Comparison of ENCODE assay signal across 10 cellular contexts in the genomic region with DNA sequence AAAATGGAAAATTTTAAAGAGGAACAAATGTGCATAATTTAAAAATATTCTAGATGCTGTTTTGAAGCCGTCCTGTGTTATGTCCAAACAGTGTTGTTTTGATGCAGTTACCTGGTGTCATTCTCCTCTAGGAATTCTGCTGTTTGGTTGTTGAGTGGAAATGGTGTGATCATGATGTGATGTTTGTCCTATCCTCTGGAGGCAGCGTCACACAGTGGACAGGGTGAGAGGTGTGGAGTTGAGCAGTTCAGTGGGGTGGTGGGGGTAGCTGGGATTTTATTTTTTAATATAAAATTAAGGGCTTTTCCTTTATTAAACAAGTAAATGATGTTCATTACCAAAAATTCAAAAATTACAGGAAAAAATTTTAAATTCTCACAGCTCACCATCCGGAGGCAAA. TPM values are rescaled to one million over a fixed set of nuclear protein-coding genes. Genes with fewer than 3 reads are reported as not detected.
A peak's percentile ranks its signal among the peaks of the same experiment; 100 is the strongest.
DNase-seq lines count a peak whose midpoint lies in the region; ATAC-seq and TF ChIP-seq lines count a peak whose summit lies in the region.
"Had no signal": no experiment of that assay in that cellular context is flagged by ENCODE, and none has a peak within 500 bp of the region (broad histone marks: within the 10 kb centered on the region; RNA-seq: fewer than 3 reads in every experiment).

No MANE protein-coding gene starts in this region.

- no peaks in the 10 kb centered on the region for H4K20me1 ChIP-seq in SK-N-SH (ENCODE audit: insufficient read depth)
- H4K20me1 ChIP-seq in OCI-LY7 (ENCODE audit: insufficient read depth, low read length): no peaks in the 10 kb centered on the region
- H4K20me1 ChIP-seq in fibroblast of lung (ENCODE audit: control insufficient read depth, extremely low read depth, insufficient read depth, low read length): no peaks in the 10 kb centered on the region

- TF ChIP-seq CTCF in SK-N-SH (IDR thresholded peaks at IDR 0.05) (peak; percentile 46), OCI-LY7 (conservative IDR thresholded peaks at IDR 0.05; ENCODE audit: low read length) (peak; percentile 37; the same call in 1 of the 2 replicates), fibroblast of lung (conservative IDR thresholded peaks at IDR 0.05 in 1 of 2, IDR thresholded peaks at IDR 0.05 in 1 of 2; ENCODE audit: low read depth in 1 of 2, low read length in 2 of 2) (peak in 1 of 2 donors; percentile 30), upper lobe of right lung (IDR thresholded peaks at IDR 0.05) (no peak)

- CTCF ChIA-PET in SK-N-SH (lab: Yijun Ruan, JAX) (interaction anchor here (1.0 to 1.5 kb wide), 4 partner anchors 26 to 620 kb away, joined by 3 to 4 read pairs (median 4); no protein-coding TSS in a partner anchor), OCI-LY7 (lab: Charles Lee; ENCODE audit: unreplicated experiment) (no interaction called here)

- H3K9me3 ChIP-seq in SK-N-SH (no peaks in the 10 kb centered on the region), OCI-LY7 (ENCODE audit: low read length) (no peaks in the 10 kb centered on the region), fibroblast of lung (ENCODE audit: control insufficient read depth, insufficient read depth, low read depth, low read length) (no peaks in the 10 kb centered on the region), upper lobe of right lung (no peaks in the 10 kb centered on the region)
- H3K9me3 ChIP-seq: heart left ventricle had no signal

- WGBS in SK-N-SH (ENCODE audit: low lambda C conversion rate): 92% methylated on average over 3 of the region's 3 CpGs

- no peak for TF ChIP-seq EP300 in SK-N-SH (IDR thresholded peaks at IDR 0.05; ENCODE audit: borderline replicate concordance in 1 of 2, low read depth in 1 of 2, low read length in 1 of 2)

- H3K27me3 ChIP-seq in SK-N-SH (ENCODE audit: insufficient read depth) (no peaks in the 10 kb centered on the region), fibroblast of lung (ENCODE audit: control insufficient read depth, insufficient read depth, low read length) (no peaks in the 10 kb centered on the region), upper lobe of right lung (no peaks in the 10 kb centered on the region)
- H3K27me3 ChIP-seq: heart left ventricle had no signal

- ATAC-seq in SK-N-SH treated with all-trans-retinoic acid at 6 μM for 48 hours (no peak), upper lobe of right lung (peak; percentile 45), HG02642 (IDR thresholded peaks at IDR 0.05; ENCODE audit: poor library complexity, unreplicated experiment) (no peak)
- ATAC-seq: heart left ventricle; natural killer cell treated with Interleukin-12 subunit alpha and Interleukin-12 subunit beta and Interleukin-15 and Interleukin-18, amount 100 ng/mL, for 72 hours had no signal

- H3K4me1 ChIP-seq in SK-N-SH (ENCODE audit: control insufficient read depth in 1 of 2, insufficient read depth in 2 of 2, low read depth in 1 of 2, low read length in 1 of 2) (no peaks in the 10 kb centered on the region; a peak in 3 of 4 replicates), OCI-LY7 (ENCODE audit: insufficient read depth, low read length, poor library complexity, severe bottlenecking) (no peaks in the 10 kb centered on the region), fibroblast of lung (ENCODE audit: control insufficient read depth, extremely low read depth, insufficient read depth, low read length) (peaks cover 27% of the 10 kb centered on the region), upper lobe of right lung (peaks cover 17% of the 10 kb centered on the region)

- no peaks in the 10 kb centered on the region for H3K9me2 ChIP-seq in SK-N-SH
- H3K9me2 ChIP-seq in OCI-LY7 (ENCODE audit: insufficient read depth, low read length): no peaks in the 10 kb centered on the region

- POLR2A ChIA-PET in SK-N-SH (lab: Yijun Ruan, JAX): no interaction called here
- POLR2A ChIA-PET in OCI-LY7 (lab: Charles Lee): no interaction called here

- H2AFZ ChIP-seq in SK-N-SH (ENCODE audit: low read depth): no peak overlapping the region
- H2AFZ ChIP-seq in OCI-LY7 (ENCODE audit: low read length): no peak overlapping the region
- H2AFZ ChIP-seq in fibroblast of lung (ENCODE audit: low read length): no peak overlapping the region

- H3F3A ChIP-seq in SK-N-SH (replicated peaks; ENCODE audit: insufficient read depth): no peaks in the 10 kb centered on the region

- H3K79me2 ChIP-seq in SK-N-SH (ENCODE audit: insufficient read depth) (no peaks in the 10 kb centered on the region), OCI-LY7 (ENCODE audit: insufficient read depth, low read depth, low read length) (no peaks in the 10 kb centered on the region), fibroblast of lung (ENCODE audit: control insufficient read depth, insufficient read depth, low read length) (no peaks in the 10 kb centered on the region)

- peak; percentile 54 for TF ChIP-seq RAD21 in SK-N-SH (IDR thresholded peaks at IDR 0.05; ENCODE audit: low read length)

- no peaks in the 10 kb centered on the region for H3K36me3 ChIP-seq in SK-N-SH (replicated peaks in 1 of 2; ENCODE audit: control insufficient read depth in 1 of 2, insufficient read depth in 2 of 2, low read length in 1 of 2)
- H3K36me3 ChIP-seq in OCI-LY7 (ENCODE audit: insufficient read depth, low read length): no peaks in the 10 kb centered on the region
- no peaks in the 10 kb centered on the region for H3K36me3 ChIP-seq in fibroblast of lung (ENCODE audit: control insufficient read depth, insufficient read depth, low read length)
- H3K36me3 ChIP-seq in upper lobe of right lung: no peaks in the 10 kb centered on the region
- H3K36me3 ChIP-seq: heart left ventricle had no signal

- no peak overlapping the region for H3K9ac ChIP-seq in SK-N-SH
- H3K9ac ChIP-seq in fibroblast of lung (ENCODE audit: insufficient read depth, low read length): no peak overlapping the region

- H3K4me2 ChIP-seq in SK-N-SH (no peak overlapping the region), OCI-LY7 (ENCODE audit: low read length) (no peak overlapping the region), fibroblast of lung (ENCODE audit: extremely low read depth, insufficient read depth, low read length) (peak overlapping the region; percentile 40)

- H3K27ac ChIP-seq in SK-N-SH (ENCODE audit: low read depth in 2 of 2, low read length in 1 of 2) (no peak overlapping the region), OCI-LY7 (ENCODE audit: low read depth, low read length, poor library complexity, severe bottlenecking) (no peak overlapping the region), fibroblast of lung (ENCODE audit: insufficient read depth, low read length) (peak overlapping the region; percentile 15), upper lobe of right lung (no peak overlapping the region)
- H3K27ac ChIP-seq: heart left ventricle had no signal

- no TSS peak for BruUV-seq in OCI-LY7 (replicated peaks; lab: Mats Ljungman, UMichigan)

- intact Hi-C loops in OCI-LY7 (cut with micrococcal nuclease; ENCODE audit: unreplicated experiment): no loop called here
- intact Hi-C loops in upper lobe of right lung (cut with DNase I): no loop called here

- DNase-seq in SK-N-SH (peak; percentile 41), OCI-LY7 (ENCODE audit: low spot score) (no peak), fibroblast of lung (ENCODE audit: low read depth in 2 of 2) (no peak), upper lobe of right lung (no peak), middle frontal gyrus (ENCODE audit: extremely low spot score, low spot score) (no peak), OCI-M1 (lab: John Stamatoyannopoulos, UW) (no peak)
- DNase-seq: heart left ventricle had no signal

- H3K4me3 ChIP-seq in SK-N-SH (ENCODE audit: low read depth in 2 of 2, low read length in 1 of 2) (no peak overlapping the region), OCI-LY7 (ENCODE audit: low read depth, low read length, poor library complexity, severe bottlenecking) (no peak overlapping the region), fibroblast of lung (replicated peaks in 1 of 4; ENCODE audit: control extremely low read depth in 1 of 4, insufficient read depth in 1 of 4, low read depth in 3 of 4, low read length in 4 of 4) (no peak overlapping the region), upper lobe of right lung (no peak overlapping the region)
- H3K4me3 ChIP-seq: heart left ventricle had no signal

TF ChIP-seq in SK-N-SH, 30 proteins besides CTCF, POLR2A, EP300 and RAD21:
- peak; percentile 20; the same call in 1 of the 2 replicates for TF ChIP-seq SMC3 (IDR thresholded peaks at IDR 0.05; ENCODE audit: low read depth, low read length)
- no peak for TF ChIP-seq ELF1 (IDR thresholded peaks at IDR 0.05)

TF ChIP-seq in SK-N-SH treated with all-trans-retinoic acid at 6 μM for 48 hours, 23 proteins besides CTCF, POLR2A, EP300 and RAD21 (continues in another document):
- TF ChIP-seq RARB (CRISPR knock-in tag; IDR thresholded peaks at IDR 0.05): no peak
- no peak for TF ChIP-seq CSDC2 (CRISPR knock-in tag; IDR thresholded peaks at IDR 0.05)
- TF ChIP-seq, protein P1, sequence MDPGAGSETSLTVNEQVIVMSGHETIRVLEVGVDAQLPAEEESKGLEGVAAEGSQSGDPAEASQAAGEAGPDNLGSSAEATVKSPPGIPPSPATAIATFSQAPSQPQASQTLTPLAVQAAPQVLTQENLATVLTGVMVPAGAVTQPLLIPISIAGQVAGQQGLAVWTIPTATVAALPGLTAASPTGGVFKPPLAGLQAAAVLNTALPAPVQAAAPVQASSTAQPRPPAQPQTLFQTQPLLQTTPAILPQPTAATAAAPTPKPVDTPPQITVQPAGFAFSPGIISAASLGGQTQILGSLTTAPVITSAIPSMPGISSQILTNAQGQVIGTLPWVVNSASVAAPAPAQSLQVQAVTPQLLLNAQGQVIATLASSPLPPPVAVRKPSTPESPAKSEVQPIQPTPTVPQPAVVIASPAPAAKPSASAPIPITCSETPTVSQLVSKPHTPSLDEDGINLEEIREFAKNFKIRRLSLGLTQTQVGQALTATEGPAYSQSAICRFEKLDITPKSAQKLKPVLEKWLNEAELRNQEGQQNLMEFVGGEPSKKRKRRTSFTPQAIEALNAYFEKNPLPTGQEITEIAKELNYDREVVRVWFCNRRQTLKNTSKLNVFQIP (CRISPR knock-in tag; IDR thresholded peaks at IDR 0.05; ENCODE audit: borderline replicate concordance, low read depth): no peak

RNA-seq across cellular contexts. Expression of gene PRDM6, which starts 31.2 kb away (rescaled TPM):
- polyA plus RNA-seq in SK-N-SH (2012; rRNA removed) (0.10 and 0.21 TPM in 2 replicates), fibroblast of lung (6.3 and 16.3 TPM in 2 replicates)
- polyA plus RNA-seq in SK-N-SH (2012; cell fraction: cytosol; rRNA removed): 0.22 and 0.24 TPM in 2 replicates
- 0.91 and 1.00 TPM in 2 replicates for polyA plus RNA-seq in SK-N-SH (2012; cell fraction: nucleus; rRNA removed)
- 0.13 TPM in 1 of 2 replicates, not detected in the other for total RNA-seq in OCI-LY7 (2014; rRNA removed; shearing (Covaris generic))
- total RNA-seq in OCI-LY7 (2022) (not detected in 2 replicates), fibroblast of lung (13.1 and 21.6 TPM in 2 replicates), upper lobe of right lung (8.9 TPM)
- 5.0 and 10.1 TPM in 2 replicates for polyA plus RNA-seq in fibroblast of lung (2012)
- 6.0 and 30.7 TPM in 2 replicates for polyA minus RNA-seq in fibroblast of lung (ENCODE audit: low replicate concordance)
- total RNA-seq: natural killer cell treated with Interleukin-12 subunit alpha and Interleukin-12 subunit beta and Interleukin-15 and Interleukin-18, amount 100 ng/mL, for 72 hours had no signal
